ENCODE assay signal across 15 cellular contexts in the genomic region with DNA sequence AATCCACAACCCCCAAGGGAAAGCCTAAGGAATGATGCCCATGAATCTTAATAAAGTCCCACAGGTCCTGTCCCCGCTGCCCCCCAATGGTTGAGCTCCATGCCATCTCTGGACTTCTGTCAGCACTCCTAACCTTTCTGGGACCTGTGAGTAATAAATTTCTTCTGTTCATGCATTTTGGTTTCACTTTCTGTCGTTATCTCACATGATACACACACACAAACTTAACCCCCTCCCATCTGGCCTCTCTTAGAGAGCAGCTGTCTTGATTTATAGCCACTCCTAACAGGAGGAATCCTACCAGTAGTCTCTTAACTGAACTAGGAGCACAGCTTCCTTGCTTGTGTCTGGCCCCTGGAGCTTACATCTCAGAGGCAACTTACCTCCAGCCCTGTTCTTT.
DNase-seq lines count a peak whose midpoint lies in the region; ATAC-seq and TF ChIP-seq lines count a peak whose summit lies in the region.
"Had no signal": no experiment of that assay in that cellular context is flagged by ENCODE, and none has a peak within 500 bp of the region (broad histone marks: within the 10 kb centered on the region; RNA-seq: fewer than 3 reads in every experiment).

No MANE protein-coding gene starts in this region.

- no peaks in the 10 kb centered on the region for H3K27me3 ChIP-seq in neural progenitor cell
- H3K27me3 ChIP-seq: SJSA1 had no signal

- H3K27me3 Mint-ChIP-seq in neural progenitor cell (ENCODE audit: insufficient read depth, low read depth): peaks cover 11% of the 10 kb centered on the region

- no peak overlapping the region for H3K4me3 ChIP-seq in neural progenitor cell
- H3K4me3 ChIP-seq: SJSA1 had no signal

- DNase-seq in Daoy (ENCODE audit: low read depth): peak; percentile 16
- DNase-seq in NAMALWA (ENCODE audit: low spot score): peak; percentile 0
- DNase-seq in SK-N-DZ (ENCODE audit: low spot score): peak; percentile 52
- DNase-seq in neural progenitor cell (ENCODE audit: low spot score): no peak
- DNase-seq in LoVo (ENCODE audit: low spot score): no peak
- DNase-seq: Calu3; CD4-positive, alpha-beta T cell; DND-41; NCI-H1436; NCI-H2081 treated with DMSO at 0.1 percent for 48 hours had no signal

- H3F3A ChIP-seq in neural progenitor cell (ENCODE audit: low read depth): no peaks in the 10 kb centered on the region

- H3K4me3 Mint-ChIP-seq in neural progenitor cell: peak overlapping the region; percentile 39
- H3K4me3 Mint-ChIP-seq: B cell; CD4-positive, alpha-beta T cell had no signal

- H3K9ac ChIP-seq in neural progenitor cell: no peak overlapping the region

- H3K36me3 ChIP-seq in neural progenitor cell: no peaks in the 10 kb centered on the region
- H3K36me3 ChIP-seq: SJSA1 had no signal

- H4K20me1 ChIP-seq in neural progenitor cell (ENCODE audit: low read depth): no peaks in the 10 kb centered on the region

- H3K36me3 Mint-ChIP-seq in neural progenitor cell: no peaks in the 10 kb centered on the region

- H3K4me1 ChIP-seq in neural progenitor cell: peaks cover 8% of the 10 kb centered on the region
- H3K4me1 ChIP-seq: SJSA1 had no signal

- no peak for ATAC-seq in HG02973 (IDR thresholded peaks at IDR 0.05; ENCODE audit: unreplicated experiment)
- ATAC-seq in GM21825 (IDR thresholded peaks at IDR 0.05; ENCODE audit: unreplicated experiment): no peak

- H3K27ac Mint-ChIP-seq in neural progenitor cell: no peak overlapping the region
- H3K27ac Mint-ChIP-seq: B cell; CD4-positive, alpha-beta T cell had no signal

- H3K9me3 Mint-ChIP-seq in neural progenitor cell: peaks cover 14% of the 10 kb centered on the region

- H3K79me2 ChIP-seq in neural progenitor cell (ENCODE audit: low read depth): no peaks in the 10 kb centered on the region

- H3K9me3 ChIP-seq in neural progenitor cell (ENCODE audit: low read depth): no peaks in the 10 kb centered on the region
- H3K9me3 ChIP-seq: SJSA1 had no signal

- H3K27ac ChIP-seq in neural progenitor cell: no peak overlapping the region
- H3K27ac ChIP-seq: RWPE1, SJSA1 had no signal

- peaks cover 10% of the 10 kb centered on the region for H3K4me1 Mint-ChIP-seq in neural progenitor cell
- H3K4me1 Mint-ChIP-seq: B cell had no signal

- no peak overlapping the region for H2AFZ ChIP-seq in neural progenitor cell (replicated peaks)

- H3K4me2 ChIP-seq in neural progenitor cell: no peak overlapping the region

- no peak for TF ChIP-seq CTCF in neural progenitor cell (IDR thresholded peaks at IDR 0.05)

Comparison
In these comparisons a context has a peak if more than half of its experiments do, and no peak if none do; other contexts are left out.
1. DNase-seq: peak in Daoy (single experiment), NAMALWA (single experiment) and SK-N-DZ (single experiment); none in neural progenitor cell (single experiment) and LoVo (single experiment).